Comparison of ENCODE assay signal across 26 cellular contexts in genomic region chr16:51085271-51085670, GRCh38.
"Had no signal": no experiment of that assay in that cellular context is flagged by ENCODE, and none has a peak within 500 bp of the region (broad histone marks: within the 10 kb centered on the region; RNA-seq: fewer than 3 reads in every experiment).

No MANE protein-coding gene starts in this region.

- H3K27me3 ChIP-seq: left lung, pancreas, right lobe of liver, stomach, testis, tibial artery, upper lobe of right lung had no signal

- H3K4me1 ChIP-seq: left lung, lower lobe of right lung, pancreas, prostate gland, right lobe of liver, stomach, testis, tibial artery, upper lobe of right lung had no signal

- FAIRE-seq: kidney, pancreas, urothelium cell line had no signal

- H3K36me3 ChIP-seq: left lung, lower lobe of right lung, pancreas, prostate gland, right lobe of liver, stomach, tibial artery, upper lobe of right lung had no signal

- DNase-seq: hippocampal formation; kidney; left cardiac atrium; left lung; lower lobe of right lung; mammary epithelial cell; mesenchymal stem cell; naive thymus-derived CD8-positive, alpha-beta T cell; nucleus accumbens; pancreas; posterior cingulate gyrus; right lobe of liver; stimulated activated CD4-positive, alpha-beta T cell treated with anti-CD3 and anti-CD28 coated beads, Interleukin-1b, Interleukin-23, amount 100 ng/mL, for 48 hours; stimulated activated CD4-positive, alpha-beta T cell treated with anti-CD3 and anti-CD28 coated beads, Interleukin-2, amount 100 ng/mL, for 48 hours; stimulated activated CD4-positive, alpha-beta T cell treated with anti-CD3 and anti-CD28 coated beads, Interleukin-4, amount 100 ng/mL, for 4 hours; stimulated activated CD8-positive, alpha-beta memory T cell treated with anti-CD3 and anti-CD28 coated beads, Interleukin-4, amount 100 ng/mL, for 48 hours; stimulated activated naive CD4-positive, alpha-beta T cell treated with Interleukin-2 at 50 U/mL for 16 hours; stomach; testis; tibial artery; trophoblast cell; upper lobe of right lung had no signal

- H3K27ac ChIP-seq: left lung, lower lobe of right lung, pancreas, prostate gland, right lobe of liver, stomach, testis, tibial artery, upper lobe of right lung had no signal

- H3K9me3 ChIP-seq: left lung, lower lobe of right lung, pancreas, prostate gland, right lobe of liver, stomach, testis, tibial artery, upper lobe of right lung had no signal

- H3K4me3 ChIP-seq: left lung, lower lobe of right lung, pancreas, prostate gland, right lobe of liver, smooth muscle cell, stomach, testis, tibial artery, upper lobe of right lung had no signal

- H3K4me2 ChIP-seq: smooth muscle cell had no signal

- ATAC-seq: left cardiac atrium; left lung; lower lobe of right lung; naive thymus-derived CD8-positive, alpha-beta T cell; pancreas; stimulated activated memory B cell treated with anti-CD40 and anti-IgM and Interleukin-4, amounts not matched to agents 10 μg/mL and 1 μg/mL and 100 μg/mL, for 72 hours; upper lobe of right lung had no signal
